ENCODE assay signal across 1 cellular context in genomic region chr7:151800861-151801260, GRCh38.
TF ChIP-seq lines count a peak whose summit lies in the region.

No MANE protein-coding gene starts in this region.

TF ChIP-seq in HepG2, 621 proteins besides CTCF, POLR2A, EP300 and RAD21 (continued from another document):
- TF ChIP-seq, protein P1, sequence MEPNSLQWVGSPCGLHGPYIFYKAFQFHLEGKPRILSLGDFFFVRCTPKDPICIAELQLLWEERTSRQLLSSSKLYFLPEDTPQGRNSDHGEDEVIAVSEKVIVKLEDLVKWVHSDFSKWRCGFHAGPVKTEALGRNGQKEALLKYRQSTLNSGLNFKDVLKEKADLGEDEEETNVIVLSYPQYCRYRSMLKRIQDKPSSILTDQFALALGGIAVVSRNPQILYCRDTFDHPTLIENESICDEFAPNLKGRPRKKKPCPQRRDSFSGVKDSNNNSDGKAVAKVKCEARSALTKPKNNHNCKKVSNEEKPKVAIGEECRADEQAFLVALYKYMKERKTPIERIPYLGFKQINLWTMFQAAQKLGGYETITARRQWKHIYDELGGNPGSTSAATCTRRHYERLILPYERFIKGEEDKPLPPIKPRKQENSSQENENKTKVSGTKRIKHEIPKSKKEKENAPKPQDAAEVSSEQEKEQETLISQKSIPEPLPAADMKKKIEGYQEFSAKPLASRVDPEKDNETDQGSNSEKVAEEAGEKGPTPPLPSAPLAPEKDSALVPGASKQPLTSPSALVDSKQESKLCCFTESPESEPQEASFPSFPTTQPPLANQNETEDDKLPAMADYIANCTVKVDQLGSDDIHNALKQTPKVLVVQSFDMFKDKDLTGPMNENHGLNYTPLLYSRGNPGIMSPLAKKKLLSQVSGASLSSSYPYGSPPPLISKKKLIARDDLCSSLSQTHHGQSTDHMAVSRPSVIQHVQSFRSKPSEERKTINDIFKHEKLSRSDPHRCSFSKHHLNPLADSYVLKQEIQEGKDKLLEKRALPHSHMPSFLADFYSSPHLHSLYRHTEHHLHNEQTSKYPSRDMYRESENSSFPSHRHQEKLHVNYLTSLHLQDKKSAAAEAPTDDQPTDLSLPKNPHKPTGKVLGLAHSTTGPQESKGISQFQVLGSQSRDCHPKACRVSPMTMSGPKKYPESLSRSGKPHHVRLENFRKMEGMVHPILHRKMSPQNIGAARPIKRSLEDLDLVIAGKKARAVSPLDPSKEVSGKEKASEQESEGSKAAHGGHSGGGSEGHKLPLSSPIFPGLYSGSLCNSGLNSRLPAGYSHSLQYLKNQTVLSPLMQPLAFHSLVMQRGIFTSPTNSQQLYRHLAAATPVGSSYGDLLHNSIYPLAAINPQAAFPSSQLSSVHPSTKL (CRISPR knock-in tag; IDR thresholded peaks at IDR 0.05), result no peak
- TF ChIP-seq ATRX (CRISPR knock-in tag; IDR thresholded peaks at IDR 0.05; ENCODE audit: borderline replicate concordance) (no peak), REPIN1 (CRISPR knock-in tag; IDR thresholded peaks at IDR 0.05; ENCODE audit: borderline replicate concordance, low read depth) (no peak), JUN (CRISPR knock-in tag; IDR thresholded peaks at IDR 0.05) (no peak), SYNCRIP (IDR thresholded peaks at IDR 0.05; ENCODE audit: insufficient read depth, low read depth, low read length) (no peak), GRHL1 (CRISPR knock-in tag; conservative IDR thresholded peaks at IDR 0.05) (no peak), MLLT10 (CRISPR knock-in tag; IDR thresholded peaks at IDR 0.05) (no peak), HOXA9 (CRISPR knock-in tag; IDR thresholded peaks at IDR 0.05; ENCODE audit: borderline replicate concordance) (no peak), SSRP1 (CRISPR knock-in tag; IDR thresholded peaks at IDR 0.05) (no peak), ZNF432 (CRISPR knock-in tag; IDR thresholded peaks at IDR 0.05; ENCODE audit: borderline replicate concordance) (no peak), FOXP1 (IDR thresholded peaks at IDR 0.05) (no peak), FOXP1 (CRISPR knock-in tag; IDR thresholded peaks at IDR 0.05) (no peak), MTF2 (CRISPR knock-in tag; IDR thresholded peaks at IDR 0.05; ENCODE audit: borderline replicate concordance) (no peak), IRX3 (CRISPR knock-in tag; IDR thresholded peaks at IDR 0.05; ENCODE audit: borderline replicate concordance, low read depth) (no peak), DMAP1 (CRISPR knock-in tag; IDR thresholded peaks at IDR 0.05) (no peak), ATF5 (CRISPR knock-in tag; IDR thresholded peaks at IDR 0.05; ENCODE audit: low read depth) (no peak), DPF2 (CRISPR knock-in tag; IDR thresholded peaks at IDR 0.05; ENCODE audit: borderline replicate concordance, low read depth) (no peak), ZNF510 (CRISPR knock-in tag; IDR thresholded peaks at IDR 0.05; ENCODE audit: low read depth) (no peak)
TF ChIP-seq in HepG2: peak in this region for 0.
